ENCODE assay signal across 8 cellular contexts in the genomic region with DNA sequence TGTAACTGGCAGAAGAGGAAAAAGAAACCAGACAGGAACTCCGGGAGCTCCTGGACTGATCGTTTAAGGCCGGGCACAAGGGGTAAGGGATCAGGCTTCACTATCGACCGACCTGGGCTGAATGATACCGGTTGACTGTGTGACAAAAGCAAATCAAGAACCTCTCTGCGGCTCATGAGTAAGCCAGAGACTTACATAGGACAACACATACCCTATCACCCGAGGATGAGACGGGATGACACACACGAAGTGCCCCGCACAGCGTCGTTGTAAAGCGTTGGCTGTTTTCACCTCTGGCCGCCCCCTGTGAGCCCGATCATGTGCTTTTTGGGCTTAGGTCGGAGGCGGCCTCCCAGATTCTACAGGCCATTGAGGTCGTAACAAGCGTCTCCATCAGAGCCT. TPM values are rescaled to one million over a fixed set of nuclear protein-coding genes. Genes with fewer than 3 reads are reported as not detected.
DNase-seq lines count a peak whose midpoint lies in the region; ATAC-seq and TF ChIP-seq lines count a peak whose summit lies in the region.

No MANE protein-coding gene starts in this region.

- peak; percentile 4 for ATAC-seq in HG02678 (IDR thresholded peaks at IDR 0.05; ENCODE audit: unreplicated experiment)

- intact Hi-C loops in ascending aorta (cut with DNase I), result loop anchor here (2.0 kb wide), 2 partner anchors 16 to 32 kb away; a partner anchor contains a TSS

- H3K36me3 ChIP-seq in DOHH2 (ENCODE audit: control insufficient read depth, low read length), result peaks cover 25% of the 10 kb centered on the region
- H3K36me3 ChIP-seq in ascending aorta, result no peaks in the 10 kb centered on the region
- H3K36me3 ChIP-seq in kidney epithelial cell (ENCODE audit: control insufficient read depth, insufficient read depth, low read length), result no peaks in the 10 kb centered on the region

- H3F3A ChIP-seq in DOHH2 (ENCODE audit: control insufficient read depth, insufficient read depth), result peaks cover 16% of the 10 kb centered on the region

- H3K4me1 ChIP-seq in DOHH2 (ENCODE audit: control insufficient read depth, low read length), result peaks cover 27% of the 10 kb centered on the region
- H3K4me1 ChIP-seq in ascending aorta, result peaks cover 0 to 20% of the 10 kb centered on the region in 2 donors

- TF ChIP-seq CTCF in DOHH2 (IDR thresholded peaks at IDR 0.05; ENCODE audit: low read depth, low read length, poor library complexity, severe bottlenecking) (no peak), ascending aorta (IDR thresholded peaks at IDR 0.05) (no peak), kidney epithelial cell (IDR thresholded peaks at IDR 0.05; ENCODE audit: insufficient read depth, low read length, poor library complexity, severe bottlenecking) (no peak)

- H3K9me2 ChIP-seq in DOHH2 (replicated peaks; ENCODE audit: control insufficient read depth, low read length), result no peaks in the 10 kb centered on the region

- peaks cover 11% of the 10 kb centered on the region for H4K20me1 ChIP-seq in DOHH2 (ENCODE audit: control insufficient read depth, insufficient read depth, low read depth, low read length)

- peak overlapping the region; percentile 56 for H3K27ac ChIP-seq in DOHH2 (ENCODE audit: low read depth, low read length)
- H3K27ac ChIP-seq in ascending aorta, result peak overlapping the region; percentile 83 to 90

- peak overlapping the region; percentile 100 for H3K4me2 ChIP-seq in DOHH2 (ENCODE audit: low read length)

- DNase-seq in SW480 (ENCODE audit: low spot score) (peak; percentile 18), ascending aorta (ENCODE audit: low spot score in 2 of 2) (peak in 1 of 2 donors; percentile 64), kidney epithelial cell (ENCODE audit: low read depth) (no peak), SKM-1 treated with dmso at 0.1 percent for 144 hours (lab: John Stamatoyannopoulos, UW; ENCODE audit: unreplicated experiment) (no peak), DMS114 treated with DMSO at 0.1 percent for 48 hours (lab: John Stamatoyannopoulos, UW; ENCODE audit: unreplicated experiment) (no peak)
- DNase-seq in stimulated activated CD4-positive, alpha-beta T cell treated with anti-CD3 and anti-CD28 coated beads, Interleukin-4, amount 100 ng/mL, for 1 hour, result peak; percentile 73

- H3K27me3 ChIP-seq in DOHH2 (ENCODE audit: control insufficient read depth, low read length) (no peaks in the 10 kb centered on the region), ascending aorta (no peaks in the 10 kb centered on the region), kidney epithelial cell (ENCODE audit: control insufficient read depth, insufficient read depth, low read length) (no peaks in the 10 kb centered on the region)

- H3K79me2 ChIP-seq in DOHH2 (ENCODE audit: control insufficient read depth, low read length), result peaks cover 48% of the 10 kb centered on the region

- no peaks in the 10 kb centered on the region for H3K9me3 ChIP-seq in DOHH2 (ENCODE audit: control insufficient read depth, insufficient read depth, low read length)
- no peaks in the 10 kb centered on the region for H3K9me3 ChIP-seq in ascending aorta

- H3K4me3 ChIP-seq in DOHH2 (ENCODE audit: low read length), result peak overlapping the region; percentile 86
- peak overlapping the region; percentile 63 to 79 for H3K4me3 ChIP-seq in ascending aorta
- peak overlapping the region; percentile 45 for H3K4me3 ChIP-seq in kidney epithelial cell (ENCODE audit: low read depth, low read length)

RNA-seq across cellular contexts. Expression of a gene that starts 0.7 kb away (rescaled TPM):
- 29.8 TPM for total RNA-seq in ascending aorta
- 21.2 and 22.0 TPM in 2 replicates for total RNA-seq in kidney epithelial cell

RNA-seq across cellular contexts. Expression of a gene that starts 31.4 kb away (rescaled TPM):
- total RNA-seq in ascending aorta (717 TPM), kidney epithelial cell (58.5 and 83.2 TPM in 2 replicates)

RNA-seq across cellular contexts. Expression of a gene that starts 32.9 kb away (rescaled TPM):
- total RNA-seq in ascending aorta (28.4 TPM), kidney epithelial cell (123 and 162 TPM in 2 replicates)

Comparison
In these comparisons a context has a peak if more than half of its experiments do, and no peak if none do; other contexts are left out.
1. DNase-seq: peak in SW480 (single experiment) and stimulated activated CD4-positive, alpha-beta T cell treated with anti-CD3 and anti-CD28 coated beads, Interleukin-4, amount 100 ng/mL, for 1 hour (single experiment); none in kidney epithelial cell (single experiment), SKM-1 treated with dmso at 0.1 percent for 144 hours (single experiment) and DMS114 treated with DMSO at 0.1 percent for 48 hours (single experiment).
2. Peak in every context shown above with its lines, with median percentiles within 50 percentile points of each other: H3K4me3 ChIP-seq.